ENCODE assay signal across 13 cellular contexts in the genomic region with DNA sequence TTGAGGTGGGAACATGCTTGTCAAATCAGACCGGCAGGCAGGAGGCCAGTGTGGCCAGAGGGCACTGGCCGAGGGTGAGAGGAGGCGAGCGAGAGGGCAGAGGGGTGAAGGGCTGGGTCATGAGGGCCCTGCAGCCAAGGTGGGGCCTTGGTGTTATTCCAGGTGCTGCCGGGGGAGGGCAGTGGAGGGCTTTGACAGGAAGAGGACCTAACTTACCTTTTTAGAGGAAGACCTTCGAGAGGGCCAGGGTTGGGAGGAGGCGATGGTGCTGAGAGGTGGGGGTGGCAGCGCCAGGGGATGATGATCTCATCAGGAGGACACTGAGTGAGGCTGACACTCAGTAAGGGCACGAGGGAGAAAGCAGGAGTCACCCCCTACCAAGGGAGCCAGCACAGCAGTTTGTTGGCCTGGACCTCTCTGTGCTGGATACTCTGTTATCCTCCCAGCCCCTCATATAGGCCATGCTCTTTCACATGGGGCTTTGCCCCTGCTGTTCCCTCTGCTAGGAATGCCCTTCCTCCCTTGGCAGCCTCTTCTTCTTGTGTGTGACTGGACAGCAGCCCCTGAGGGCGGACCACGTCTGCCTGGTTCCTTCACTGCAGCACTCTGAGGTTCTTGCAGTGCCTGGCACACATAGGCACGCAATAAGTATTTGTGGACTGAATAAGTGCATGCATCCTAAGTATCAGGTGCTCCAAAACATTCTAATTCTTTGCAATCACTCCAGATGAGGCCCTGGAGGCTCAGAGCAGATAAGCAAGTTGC. TPM values are rescaled to one million over a fixed set of nuclear protein-coding genes. Genes with fewer than 3 reads are reported as not detected.
DNase-seq lines count a peak whose midpoint lies in the region; ATAC-seq and TF ChIP-seq lines count a peak whose summit lies in the region.
"Had no signal": no experiment of that assay in that cellular context is flagged by ENCODE, and none has a peak within 500 bp of the region (broad histone marks: within the 10 kb centered on the region; RNA-seq: fewer than 3 reads in every experiment).

No MANE protein-coding gene starts in this region.

- no peak overlapping the region for H3K4me3 Mint-ChIP-seq in activated naive CD4-positive, alpha-beta T cell treated with anti-CD3 and anti-CD28 coated beads, Interleukin-2, amount 10 ng/mL, durations not matched to agents 7 days and 5 days
- no peak overlapping the region for H3K4me3 Mint-ChIP-seq in glutamatergic neuron (ENCODE audit: unreplicated experiment)

- no peaks in the 10 kb centered on the region for H3K27me3 ChIP-seq in transverse colon
- H3K27me3 ChIP-seq in sigmoid colon: peaks cover 0 to 4% (median 0%) of the 10 kb centered on the region in 3 donors

- TF ChIP-seq CTCF in WI38 (IDR thresholded peaks at IDR 0.05; ENCODE audit: low read depth, low read length) (peak; percentile 47), glutamatergic neuron (IDR thresholded peaks at IDR 0.05; ENCODE audit: partially characterized antibody, unreplicated experiment) (peak; percentile 18), transverse colon (IDR thresholded peaks at IDR 0.05) (peak in 2 of 5 experiments; percentile 6 to 26), sigmoid colon (IDR thresholded peaks at IDR 0.05) (no peak)

- no peaks in the 10 kb centered on the region for H3K9me3 Mint-ChIP-seq in activated naive CD4-positive, alpha-beta T cell treated with anti-CD3 and anti-CD28 coated beads, Interleukin-2, amount 10 ng/mL, durations not matched to agents 7 days and 5 days
- H3K9me3 Mint-ChIP-seq in glutamatergic neuron (ENCODE audit: unreplicated experiment): no peaks in the 10 kb centered on the region

- H3K27ac ChIP-seq in transverse colon (no peak overlapping the region), sigmoid colon (no peak overlapping the region)
- H3K27ac ChIP-seq: GM23248 had no signal

- CTCF ChIA-PET in activated naive CD4-positive, alpha-beta T cell treated with anti-CD3 and anti-CD28 coated beads, Interleukin-2, amount 10 ng/mL, durations not matched to agents 7 days and 5 days (lab: Charles Lee): interaction anchor here (0.7 to 4.7 kb wide), 3 partner anchors 10 to 309 kb away, joined by 3 to 27 read pairs (median 14); no protein-coding TSS in a partner anchor

- no peak for ATAC-seq in GM18505 (IDR thresholded peaks at IDR 0.05; ENCODE audit: unreplicated experiment)

- peak overlapping the region; percentile 43 for H3K27ac Mint-ChIP-seq in activated naive CD4-positive, alpha-beta T cell treated with anti-CD3 and anti-CD28 coated beads, Interleukin-2, amount 10 ng/mL, durations not matched to agents 7 days and 5 days
- H3K27ac Mint-ChIP-seq in glutamatergic neuron (ENCODE audit: unreplicated experiment): no peak overlapping the region

- no peak for TF ChIP-seq POLR2A in transverse colon (IDR thresholded peaks at IDR 0.05)
- no peak for TF ChIP-seq POLR2A in sigmoid colon (IDR thresholded peaks at IDR 0.05)
- no peak for TF ChIP-seq POLR2A in GM18505 (IDR thresholded peaks at IDR 0.05; ENCODE audit: borderline replicate concordance, extremely low read depth, insufficient read depth, insufficient read length)

- TF ChIP-seq EP300 in transverse colon (IDR thresholded peaks at IDR 0.05; ENCODE audit: low read depth) (no peak), sigmoid colon (IDR thresholded peaks at IDR 0.05) (no peak)

- H3K36me3 Mint-ChIP-seq in activated naive CD4-positive, alpha-beta T cell treated with anti-CD3 and anti-CD28 coated beads, Interleukin-2, amount 10 ng/mL, durations not matched to agents 7 days and 5 days: no peaks in the 10 kb centered on the region
- no peaks in the 10 kb centered on the region for H3K36me3 Mint-ChIP-seq in glutamatergic neuron (ENCODE audit: unreplicated experiment)

- no peaks in the 10 kb centered on the region for H3K27me3 Mint-ChIP-seq in activated naive CD4-positive, alpha-beta T cell treated with anti-CD3 and anti-CD28 coated beads, Interleukin-2, amount 10 ng/mL, durations not matched to agents 7 days and 5 days
- H3K27me3 Mint-ChIP-seq in glutamatergic neuron (ENCODE audit: unreplicated experiment): peaks cover 2% of the 10 kb centered on the region

- peaks cover 0 to 29% (median 10%) of the 10 kb centered on the region in 4 donors for H3K4me1 ChIP-seq in transverse colon
- peaks cover 0 to 5% (median 4%) of the 10 kb centered on the region in 4 donors for H3K4me1 ChIP-seq in sigmoid colon

- H3K9me3 ChIP-seq in transverse colon (no peaks in the 10 kb centered on the region), sigmoid colon (no peaks in the 10 kb centered on the region)

- 86 to 100% methylated on average over 2 to 12 of the region's 12 CpGs for WGBS in transverse colon (ENCODE audit: low coverage in 1 of 2), 2 donors
- WGBS in sigmoid colon, 2 donors: 76 to 85% methylated on average over 12 of the region's 12 CpGs

- intact Hi-C loops in transverse colon (cut with DNase I; ENCODE audit: low total_unique reads): no loop called here
- intact Hi-C loops in sigmoid colon (cut with DNase I): loop anchor here (5.0 kb wide), 1 partner anchor 736 kb away; no protein-coding TSS in a partner anchor

- in situ Hi-C loops in transverse colon (cut with MboI; ENCODE audit: low pct_ligation_motif_present in 1 of 4, low pct_unique_long_range_greater_than_20kb in 1 of 4, low sequenced_read_pairs in 3 of 4): loop anchor here in 2 of 4 donors (10.0 to 25.0 kb wide), 2 partner anchors 134 to 746 kb away; partner anchors contain the start of genes TCEANC2 (in 1 of the 2) and TMEM59 (in 1 of the 2)

- DNase-seq in activated naive CD4-positive, alpha-beta T cell treated with anti-CD3 and anti-CD28 coated beads, Interleukin-2, amount 10 ng/mL, durations not matched to agents 7 days and 5 days: peak; percentile 15
- DNase-seq in activated naive CD4-positive, alpha-beta T cell treated with Interleukin-2 at 50 U/mL for 16 hours: no peak
- no peak for DNase-seq in glutamatergic neuron
- peak; percentile 6 for DNase-seq in transverse colon
- DNase-seq in sigmoid colon: no peak
- DNase-seq in Kasumi-1 (lab: John Stamatoyannopoulos, UW): no peak
- DNase-seq: GF-D8, GM23248, NCI-H2081 had no signal

- H3K4me1 Mint-ChIP-seq in activated naive CD4-positive, alpha-beta T cell treated with anti-CD3 and anti-CD28 coated beads, Interleukin-2, amount 10 ng/mL, durations not matched to agents 7 days and 5 days: peaks cover 46% of the 10 kb centered on the region
- H3K4me1 Mint-ChIP-seq in glutamatergic neuron (ENCODE audit: low read depth, unreplicated experiment): no peaks in the 10 kb centered on the region

- H3K4me3 ChIP-seq in WI38 (ENCODE audit: low read depth, low read length) (no peak overlapping the region), transverse colon (no peak overlapping the region), sigmoid colon (no peak overlapping the region)
- H3K4me3 ChIP-seq: GM23248, lung had no signal

- H3K36me3 ChIP-seq in transverse colon (no peaks in the 10 kb centered on the region), sigmoid colon (no peaks in the 10 kb centered on the region)

RNA-seq across cellular contexts. Expression of gene TTC22, which starts 7.5 kb away (rescaled TPM):
- total RNA-seq in glutamatergic neuron (ENCODE audit: unreplicated experiment) (not detected), transverse colon (100 to 1,000 TPM in 2 of 4 donors, 10 to 100 TPM in 2; 39.8 to 174 (median 98.4) TPM), sigmoid colon (1 to 10 TPM in 2 of 4 donors, under 1 TPM in 2; 0.81 to 1.9 (median 0.95) TPM)
- 10 to 100 TPM; 30.4 to 39.1 (median 33.0) TPM for polyA plus RNA-seq in sigmoid colon
- total RNA-seq: glomerular endothelial cell, GM23248 had no signal
- polyA plus RNA-seq: GM23248 had no signal

RNA-seq across cellular contexts. Expression of gene PARS2, which starts 44.3 kb away (rescaled TPM):
- total RNA-seq in glutamatergic neuron (ENCODE audit: unreplicated experiment): 4.2 TPM
- total RNA-seq in transverse colon: 10 to 100 TPM in 1 of 4 donors, 1 to 10 TPM in 2, not detected in 1; 8.9 to 13.5 (median 9.1) TPM
- 1 to 10 TPM; 3.3 to 5.7 (median 4.9) TPM for total RNA-seq in sigmoid colon
- 1 to 10 TPM; 4.9 to 6.0 (median 5.6) TPM for polyA plus RNA-seq in sigmoid colon

Comparison
In these comparisons a context has a peak if more than half of its experiments do, and no peak if none do; other contexts are left out.
1. DNase-seq: peak in activated naive CD4-positive, alpha-beta T cell treated with anti-CD3 and anti-CD28 coated beads, Interleukin-2, amount 10 ng/mL, durations not matched to agents 7 days and 5 days (single experiment) and transverse colon (single experiment); none in activated naive CD4-positive, alpha-beta T cell treated with Interleukin-2 at 50 U/mL for 16 hours (single experiment), glutamatergic neuron (single experiment), sigmoid colon (single experiment) and Kasumi-1 (0 of 2).
2. CTCF ChIP-seq: peak in WI38 (single experiment) and glutamatergic neuron (single experiment); none in sigmoid colon (0 of 4).
3. RNA of gene TTC22, which starts 7.5 kb away (total RNA-seq): 39.8 to 174 TPM in transverse colon; 0.81 to 1.9 TPM in sigmoid colon and not detected in glutamatergic neuron (single experiment); every median in the first group is over 10 times any median in the second.